11 cellular contexts compared by ENCODE assay signal in genomic region chr16:8928467-8928957, GRCh38.
DNase-seq lines count a peak whose midpoint lies in the region; ATAC-seq and TF ChIP-seq lines count a peak whose summit lies in the region.
"Had no signal": no experiment of that assay in that cellular context is flagged by ENCODE, and none has a peak within 500 bp of the region (broad histone marks: within the 10 kb centered on the region; RNA-seq: fewer than 3 reads in every experiment).

No MANE protein-coding gene starts in this region.

- DNase-seq in GM13976 (ENCODE audit: low spot score) (peak; percentile 44), adipocyte (ENCODE audit: low read depth) (peak; percentile 69), LoVo (ENCODE audit: low spot score) (no peak), NOMO-1 treated with dmso at 0.1 percent for 144 hours (lab: John Stamatoyannopoulos, UW; ENCODE audit: unreplicated experiment) (no peak), glomerular visceral epithelial cell (ENCODE audit: extremely low spot score) (no peak), kidney tubule cell (ENCODE audit: low spot score) (no peak)
- peak; percentile 31 to 62 (median 45) for DNase-seq in stimulated activated CD4-positive, alpha-beta T cell treated with anti-CD3 and anti-CD28 coated beads, Interleukin-12 subunit alpha, Interleukin-12 subunit beta, amount 100 ng/mL, for 48 hours (ENCODE audit: low read depth in 2 of 3, low spot score in 1 of 3)
- DNase-seq: activated CD4-positive, CD25-positive, alpha-beta regulatory T cell treated with anti-CD3 and anti-CD28 coated beads, Interleukin-2, amount 50 U/mL, for 72 hours; midbrain; right lobe of liver had no signal

- peaks cover 26% of the 10 kb centered on the region for H3K36me3 ChIP-seq in adipocyte (ENCODE audit: control insufficient read depth, insufficient read depth, low read length, severe bottlenecking)

- no peaks in the 10 kb centered on the region for H3K27me3 ChIP-seq in adipocyte (replicated peaks; ENCODE audit: control insufficient read depth, insufficient read depth, low read length)
- H3K27me3 ChIP-seq: right lobe of liver had no signal

- H3K4me1 ChIP-seq in adipocyte (ENCODE audit: control insufficient read depth, insufficient read depth, low read length) = peaks cover 10% of the 10 kb centered on the region

- in situ Hi-C loops in GM13976 (cut with MboI; ENCODE audit: low sequenced_read_pairs, unreplicated experiment) = no loop called here

- H3K4me3 ChIP-seq in adipocyte (ENCODE audit: low read length) = no peak overlapping the region
- H3K4me3 ChIP-seq: right lobe of liver had no signal

- H3K9me3 ChIP-seq in adipocyte (ENCODE audit: control insufficient read depth, low read length) = no peaks in the 10 kb centered on the region
- H3K9me3 ChIP-seq: right lobe of liver had no signal

- TF ChIP-seq CTCF in GM13976 (IDR thresholded peaks at IDR 0.05; ENCODE audit: borderline replicate concordance, control extremely low read depth, extremely low read depth, insufficient read depth, missing control alignments) = no peak

- peak; percentile 37 for ATAC-seq in HG03439 (IDR thresholded peaks at IDR 0.05; ENCODE audit: unreplicated experiment)

- no peak overlapping the region for H3K9ac ChIP-seq in adipocyte (ENCODE audit: low read length)

Comparison
In these comparisons a context has a peak if more than half of its experiments do, and no peak if none do; other contexts are left out.
1. DNase-seq: peak in GM13976 (single experiment), adipocyte (single experiment) and stimulated activated CD4-positive, alpha-beta T cell treated with anti-CD3 and anti-CD28 coated beads, Interleukin-12 subunit alpha, Interleukin-12 subunit beta, amount 100 ng/mL, for 48 hours (3 of 3); none in LoVo (single experiment), NOMO-1 treated with dmso at 0.1 percent for 144 hours (single experiment), glomerular visceral epithelial cell (single experiment) and kidney tubule cell (single experiment).